8 cellular contexts compared by ENCODE assay signal in the genomic region with DNA sequence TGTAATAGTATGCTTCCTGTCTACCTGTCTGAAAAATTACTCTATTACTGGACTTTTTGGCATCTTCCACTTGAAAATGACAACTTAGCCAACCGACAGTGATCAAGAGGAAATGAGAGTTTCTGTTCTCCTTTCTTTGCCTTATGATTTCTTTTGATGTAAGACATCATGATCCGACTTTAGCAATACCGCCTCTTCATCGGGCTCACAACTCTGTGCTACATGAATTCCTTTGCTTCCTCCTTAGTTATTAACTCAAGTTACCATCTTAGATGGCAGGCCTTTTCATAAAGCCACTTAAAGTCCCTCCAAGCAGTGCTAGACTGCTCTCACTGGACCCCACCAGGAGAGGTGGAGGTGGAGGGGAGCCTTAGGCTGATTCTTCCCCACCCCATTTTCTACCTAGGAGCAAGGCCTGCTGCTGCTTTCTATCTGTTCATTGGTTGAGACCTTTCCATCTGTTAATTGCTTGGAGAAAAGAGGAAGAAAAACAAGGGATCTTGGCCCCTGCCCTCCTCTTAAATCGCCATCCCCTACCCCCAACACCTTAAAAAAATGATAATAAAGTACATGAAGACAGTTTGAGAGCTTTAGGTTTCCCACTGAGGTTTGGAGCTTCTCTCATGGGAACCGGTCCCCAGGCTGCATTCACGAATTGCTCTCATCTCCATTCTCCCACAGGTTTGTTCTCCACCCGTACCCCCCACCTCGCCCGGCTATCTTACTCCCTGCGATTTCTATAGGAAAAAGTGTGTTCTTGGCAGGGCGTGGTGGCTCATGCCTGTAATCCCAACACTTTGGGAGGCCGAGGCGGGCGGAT. TPM values are rescaled to one million over a fixed set of nuclear protein-coding genes. Genes with fewer than 3 reads are reported as not detected.
DNase-seq lines count a peak whose midpoint lies in the region; ATAC-seq, FAIRE-seq and TF ChIP-seq lines count a peak whose summit lies in the region.

No MANE protein-coding gene starts in this region.

- intact Hi-C loops in adrenal gland (cut with DNase I), result no loop called here

- peaks cover 1% of the 10 kb centered on the region for H3K9me3 Mint-ChIP-seq in stimulated activated naive CD8-positive, alpha-beta T cell treated with anti-CD3 and anti-CD28 coated beads, Interleukin-15, Interleukin-2, amounts not matched to agents 100 ng/mL and 50 ng/mL, for 24 hours

- no peaks in the 10 kb centered on the region for H3K27me3 Mint-ChIP-seq in stimulated activated naive CD8-positive, alpha-beta T cell treated with anti-CD3 and anti-CD28 coated beads, Interleukin-15, Interleukin-2, amounts not matched to agents 100 ng/mL and 50 ng/mL, for 24 hours

- DNase-seq in adrenal gland (no peak), HT-29 (ENCODE audit: low spot score) (no peak), RCC 7860 (ENCODE audit: low spot score) (no peak), AG08396 (ENCODE audit: low spot score) (no peak)

- H3K9me3 ChIP-seq in BLaER1 treated with 17β-estradiol and CSF1 and Interleukin-3, amounts not matched to agents 10 nM and 100 nM (replicated peaks in 1 of 11), result peaks cover 0 to under 1% (median 0%) of the 10 kb centered on the region in 11 experiments; a peak in 1 of 22 replicates
- H3K9me3 ChIP-seq in adrenal gland (replicated peaks in 1 of 3), result no peaks in the 10 kb centered on the region

- H3K4me1 ChIP-seq in BLaER1 treated with 17β-estradiol and CSF1 and Interleukin-3, amounts not matched to agents 10 nM and 100 nM, result peaks cover 60 to 75% (median 67%) of the 10 kb centered on the region in 10 experiments
- peaks cover 0 to 3% of the 10 kb centered on the region in 2 donors for H3K4me1 ChIP-seq in adrenal gland (replicated peaks in 1 of 2)

- TF ChIP-seq CTCF in adrenal gland (IDR thresholded peaks at IDR 0.05), result no peak

- H4K20me1 ChIP-seq in BLaER1 treated with 17β-estradiol and CSF1 and Interleukin-3, amounts not matched to agents 10 nM and 100 nM, result no peaks in the 10 kb centered on the region

- no peaks in the 10 kb centered on the region for H3K27me3 ChIP-seq in BLaER1 treated with 17β-estradiol and CSF1 and Interleukin-3, amounts not matched to agents 10 nM and 100 nM
- H3K27me3 ChIP-seq in adrenal gland, result no peaks in the 10 kb centered on the region

- TF ChIP-seq POLR2A in adrenal gland (IDR thresholded peaks at IDR 0.05), result no peak

- H3K36me3 ChIP-seq in BLaER1 treated with 17β-estradiol and CSF1 and Interleukin-3, amounts not matched to agents 10 nM and 100 nM, result no peaks in the 10 kb centered on the region
- no peaks in the 10 kb centered on the region for H3K36me3 ChIP-seq in adrenal gland (replicated peaks in 1 of 2)

- peak overlapping the region in 6 of 10 experiments; percentile 4 to 45 (median 16); a peak in 7 of 20 replicates for H3K4me3 ChIP-seq in BLaER1 treated with 17β-estradiol and CSF1 and Interleukin-3, amounts not matched to agents 10 nM and 100 nM
- H3K4me3 ChIP-seq in adrenal gland, result no peak overlapping the region

- no peak for FAIRE-seq in RCC 7860 (lab: Jason Lieb, UNC)

- H3K9ac ChIP-seq in BLaER1 treated with 17β-estradiol and CSF1 and Interleukin-3, amounts not matched to agents 10 nM and 100 nM, result peak overlapping the region; percentile 63 to 81 (median 72); a peak in 21 of 22 replicates

- no peaks in the 10 kb centered on the region for H3K36me3 Mint-ChIP-seq in stimulated activated naive CD8-positive, alpha-beta T cell treated with anti-CD3 and anti-CD28 coated beads, Interleukin-15, Interleukin-2, amounts not matched to agents 100 ng/mL and 50 ng/mL, for 24 hours (ENCODE audit: low read depth)

- peak overlapping the region; percentile 65 to 92 (median 83) for H3K4me2 ChIP-seq in BLaER1 treated with 17β-estradiol and CSF1 and Interleukin-3, amounts not matched to agents 10 nM and 100 nM

- ATAC-seq in GM19351 (IDR thresholded peaks at IDR 0.05; ENCODE audit: unreplicated experiment) (peak; percentile 78), HG03280 (IDR thresholded peaks at IDR 0.05; ENCODE audit: unreplicated experiment) (peak; percentile 63)

- H3K27ac ChIP-seq in BLaER1 treated with 17β-estradiol and CSF1 and Interleukin-3, amounts not matched to agents 10 nM and 100 nM, result peak overlapping the region; percentile 85 to 95 (median 88)
- peak overlapping the region in 3 of 5 donors; percentile 43 to 79 (median 65) for H3K27ac ChIP-seq in adrenal gland

- WGBS in adrenal gland, 4 donors, result 89 to 92% (median 91%) methylated on average over 15 of the region's 15 CpGs

- peak overlapping the region; percentile 81 for H3K27ac Mint-ChIP-seq in stimulated activated naive CD8-positive, alpha-beta T cell treated with anti-CD3 and anti-CD28 coated beads, Interleukin-15, Interleukin-2, amounts not matched to agents 100 ng/mL and 50 ng/mL, for 24 hours

- peak overlapping the region; percentile 74 for H3K4me3 Mint-ChIP-seq in stimulated activated naive CD8-positive, alpha-beta T cell treated with anti-CD3 and anti-CD28 coated beads, Interleukin-15, Interleukin-2, amounts not matched to agents 100 ng/mL and 50 ng/mL, for 24 hours

- H3K4me1 Mint-ChIP-seq in stimulated activated naive CD8-positive, alpha-beta T cell treated with anti-CD3 and anti-CD28 coated beads, Interleukin-15, Interleukin-2, amounts not matched to agents 100 ng/mL and 50 ng/mL, for 24 hours (ENCODE audit: low read depth), result peaks cover 75% of the 10 kb centered on the region

RNA-seq across cellular contexts. Expression of gene MCM3, which starts 21.6 kb away (rescaled TPM):
- total RNA-seq in adrenal gland, result 10 to 100 TPM; 19.4 to 43.2 (median 25.0) TPM
- polyA plus RNA-seq in adrenal gland, result 10 to 100 TPM; 10.5 to 31.4 (median 15.9) TPM
- total RNA-seq in HT-29 (2014; rRNA removed; shearing (Covaris generic)), result 163 and 170 TPM in 2 replicates

RNA-seq across cellular contexts. Expression of gene PAQR8, which starts 55.8 kb away (rescaled TPM):
- total RNA-seq in adrenal gland, result 10 to 100 TPM in 3 of 8 donors, 1 to 10 TPM in 5; 2.3 to 17.1 (median 9.2) TPM
- polyA plus RNA-seq in adrenal gland, result 1 to 10 TPM; 2.3 to 5.1 (median 2.9) TPM
- total RNA-seq in HT-29 (2014; rRNA removed; shearing (Covaris generic)), result 0.89 and 1.3 TPM in 2 replicates

Comparison
In these comparisons a context has a peak if more than half of its experiments do, and no peak if none do; other contexts are left out.
1. H3K4me3 ChIP-seq: peak in BLaER1 treated with 17β-estradiol and CSF1 and Interleukin-3, amounts not matched to agents 10 nM and 100 nM (6 of 10); none in adrenal gland (0 of 4).